Comparison of ENCODE assay signal across 13 cellular contexts in the genomic region with DNA sequence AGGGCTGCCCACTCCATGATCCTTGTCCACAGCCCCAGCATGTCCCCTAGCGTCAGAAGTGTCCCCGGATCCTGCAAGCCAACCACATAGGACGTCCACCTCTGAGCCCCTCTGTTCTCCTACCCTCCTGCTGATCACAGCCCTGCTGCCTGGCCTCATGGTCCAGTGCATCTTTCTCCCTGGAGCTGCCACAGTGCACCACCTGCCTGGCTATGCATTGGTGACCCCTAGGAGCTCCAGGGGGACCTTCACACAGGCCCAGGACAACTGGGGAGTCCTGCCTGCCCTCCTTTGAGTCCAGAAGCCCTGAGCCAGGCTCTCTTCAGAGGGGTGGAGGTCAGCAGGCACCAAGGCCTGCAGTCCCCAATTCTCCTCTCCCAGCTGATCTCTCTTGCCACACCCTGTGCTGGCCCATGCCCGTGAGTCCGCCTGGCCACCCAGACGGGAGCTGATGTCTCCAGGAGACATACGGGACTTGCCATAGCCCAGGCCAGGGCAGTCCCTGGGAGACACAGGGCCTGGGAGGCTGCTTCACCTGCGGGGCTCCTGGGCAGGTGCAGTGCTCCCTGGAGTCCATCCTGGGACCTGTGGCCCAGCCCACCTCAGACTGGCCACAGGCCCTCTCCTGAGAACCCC.
"Had no signal": no experiment of that assay in that cellular context is flagged by ENCODE, and none has a peak within 500 bp of the region (broad histone marks: within the 10 kb centered on the region; RNA-seq: fewer than 3 reads in every experiment).

No MANE protein-coding gene starts in this region.

- H3K27me3 ChIP-seq: thyroid gland, uterus had no signal

- DNase-seq: activated CD4-positive, alpha-beta T cell treated with anti-CD3 and anti-CD28 coated beads, Interleukin-2, amount 10 ng/mL, durations not matched to agents 7 days and 5 days; caudate nucleus; cortex of kidney; effector CD4-positive, alpha-beta T cell; foreskin melanocyte; kidney glomerular epithelial cell; nephron progenitor cell; stimulated activated CD4-positive, alpha-beta T cell treated with anti-CD3 and anti-CD28 coated beads, Interleukin-12 subunit alpha, Interleukin-12 subunit beta, amount 100 ng/mL, for 4 hours; stimulated activated CD4-positive, alpha-beta T cell treated with anti-CD3 and anti-CD28 coated beads, Interleukin-2, amount 100 ng/mL, for 24 hours; thyroid gland; uterus had no signal

- H3K36me3 ChIP-seq: thyroid gland, uterus had no signal

- H3K4me1 ChIP-seq: thyroid gland, uterus had no signal

- FAIRE-seq: endothelial cell of umbilical vein had no signal

- H3K4me3 ChIP-seq: thyroid gland, uterus had no signal

- H3K27ac ChIP-seq: thyroid gland, uterus had no signal

- H3K9me3 ChIP-seq: thyroid gland, uterus had no signal

- ATAC-seq: stimulated activated effector memory CD8-positive, alpha-beta T cell treated with anti-CD3 and anti-CD28 coated beads, Interleukin-12 subunit alpha, Interleukin-12 subunit beta, amount 100 ng/mL, for 72 hours had no signal
